In genomic region chr1:21282020-21282419, GRCh38 we compare ENCODE assay signal across 8 cellular contexts. TPM values are rescaled to one million over a fixed set of nuclear protein-coding genes. Genes with fewer than 3 reads are reported as not detected.
A peak's percentile ranks its signal among the peaks of the same experiment; 100 is the strongest.
DNase-seq lines count a peak whose midpoint lies in the region; ATAC-seq and TF ChIP-seq lines count a peak whose summit lies in the region.
"Not testable (repeated sequence)": the region's sequence is repeated elsewhere in the genome, so short reads cannot be mapped to it uniquely, and the experiment has no call there.

No MANE protein-coding gene starts in this region.

- POLR2A ChIA-PET in WTC11 (lab: Charles Lee) = not testable (repeated sequence)

- peaks cover 26% of the 10 kb centered on the region for H3K36me3 Mint-ChIP-seq in CD4-positive, CD25-positive, alpha-beta regulatory T cell
- H3K36me3 Mint-ChIP-seq in WTC11; central memory CD8-positive, alpha-beta T cell (ENCODE audit: insufficient read depth): not testable (repeated sequence)
- H3K36me3 Mint-ChIP-seq in stimulated activated naive CD8-positive, alpha-beta T cell treated with anti-CD3 and anti-CD28 coated beads, Interleukin-15, Interleukin-2, amounts not matched to agents 100 ng/mL and 50 ng/mL, for 24 hours (ENCODE audit: low read depth) = peaks cover 65% of the 10 kb centered on the region

- H3K27ac ChIP-seq in CD4-positive, CD25-positive, alpha-beta regulatory T cell (ENCODE audit: insufficient read depth, low read length, poor library complexity, severe bottlenecking) = not testable (repeated sequence)
- H3K27ac ChIP-seq in adrenal gland (peak overlapping the region in 3 of 5 donors; percentile 78 to 93 (median 88)), left ventricle myocardium inferior (replicated peaks) (peak overlapping the region; percentile 95), lower lobe of right lung (peak overlapping the region; percentile 94), upper lobe of left lung (peak overlapping the region in 3 of 4 donors; percentile 26 to 91 (median 86))

- peaks cover 37% of the 10 kb centered on the region for H3K36me3 ChIP-seq in CD4-positive, CD25-positive, alpha-beta regulatory T cell (ENCODE audit: control insufficient read depth, insufficient read depth, low read length)
- not testable (repeated sequence) for H3K36me3 ChIP-seq in adrenal gland (replicated peaks in 1 of 2); lower lobe of right lung; upper lobe of left lung
- H3K36me3 ChIP-seq in left ventricle myocardium inferior = peaks cover 14% of the 10 kb centered on the region

- peaks cover 37% of the 10 kb centered on the region for H3K4me1 ChIP-seq in CD4-positive, CD25-positive, alpha-beta regulatory T cell (ENCODE audit: control insufficient read depth, insufficient read depth, low read length, poor library complexity, severe bottlenecking)
- H3K4me1 ChIP-seq in adrenal gland (replicated peaks in 1 of 2) (peaks cover 28 to 74% of the 10 kb centered on the region in 2 donors), left ventricle myocardium inferior (peaks cover 61% of the 10 kb centered on the region), lower lobe of right lung (peaks cover 66% of the 10 kb centered on the region), upper lobe of left lung (peaks cover 51 to 56% (median 53%) of the 10 kb centered on the region in 4 donors)

- H3K27me3 ChIP-seq in CD4-positive, CD25-positive, alpha-beta regulatory T cell (ENCODE audit: control insufficient read depth, insufficient read depth, low read length); adrenal gland; left ventricle myocardium inferior (ENCODE audit: low read depth); lower lobe of right lung (ENCODE audit: low read depth); upper lobe of left lung: not testable (repeated sequence)

- not testable (repeated sequence) for TF ChIP-seq POLR2A in adrenal gland (IDR thresholded peaks at IDR 0.05); upper lobe of left lung (IDR thresholded peaks at IDR 0.05)

- ATAC-seq in CD4-positive, CD25-positive, alpha-beta regulatory T cell (ENCODE audit: low read depth in 2 of 2); WTC11; central memory CD8-positive, alpha-beta T cell (replicated peaks; ENCODE audit: extremely low read depth, poor library complexity, severe bottlenecking); lower lobe of right lung; upper lobe of left lung (ENCODE audit: low FRiP score in 2 of 2): not testable (repeated sequence)

- DNase-seq in CD4-positive, CD25-positive, alpha-beta regulatory T cell; WTC11 (ENCODE audit: low spot score); adrenal gland; central memory CD8-positive, alpha-beta T cell (ENCODE audit: low spot score in 2 of 2); left ventricle myocardium inferior; lower lobe of right lung; upper lobe of left lung: not testable (repeated sequence)

- peaks cover 12 to 62% (median 28%) of the 10 kb centered on the region in 4 donors for H3K4me1 Mint-ChIP-seq in CD4-positive, CD25-positive, alpha-beta regulatory T cell
- peaks cover 31% of the 10 kb centered on the region for H3K4me1 Mint-ChIP-seq in WTC11
- peaks cover 42% of the 10 kb centered on the region for H3K4me1 Mint-ChIP-seq in central memory CD8-positive, alpha-beta T cell
- peaks cover 81% of the 10 kb centered on the region for H3K4me1 Mint-ChIP-seq in stimulated activated naive CD8-positive, alpha-beta T cell treated with anti-CD3 and anti-CD28 coated beads, Interleukin-15, Interleukin-2, amounts not matched to agents 100 ng/mL and 50 ng/mL, for 24 hours (ENCODE audit: low read depth)

- H3K4me3 ChIP-seq in CD4-positive, CD25-positive, alpha-beta regulatory T cell (ENCODE audit: low read depth, low read length); adrenal gland; left ventricle myocardium inferior; lower lobe of right lung; upper lobe of left lung: not testable (repeated sequence)

- not testable (repeated sequence) for H3K27me3 Mint-ChIP-seq in CD4-positive, CD25-positive, alpha-beta regulatory T cell; WTC11 (ENCODE audit: low read depth); central memory CD8-positive, alpha-beta T cell; stimulated activated naive CD8-positive, alpha-beta T cell treated with anti-CD3 and anti-CD28 coated beads, Interleukin-15, Interleukin-2, amounts not matched to agents 100 ng/mL and 50 ng/mL, for 24 hours

- not testable (repeated sequence) for TF ChIP-seq EP300 in upper lobe of left lung (IDR thresholded peaks at IDR 0.05)

- CTCF ChIA-PET in WTC11 (lab: Charles Lee) = interaction anchor here (0.6 to 6.9 kb wide), 3 partner anchors 13 to 88 kb away, joined by 3 to 83 read pairs (median 4); no protein-coding TSS in a partner anchor

- peak overlapping the region in 2 of 3 donors; percentile 89 to 99 for H3K27ac Mint-ChIP-seq in CD4-positive, CD25-positive, alpha-beta regulatory T cell
- H3K27ac Mint-ChIP-seq in WTC11 = not testable (repeated sequence)
- peak overlapping the region; percentile 85 for H3K27ac Mint-ChIP-seq in central memory CD8-positive, alpha-beta T cell (ENCODE audit: low read depth)
- H3K27ac Mint-ChIP-seq in stimulated activated naive CD8-positive, alpha-beta T cell treated with anti-CD3 and anti-CD28 coated beads, Interleukin-15, Interleukin-2, amounts not matched to agents 100 ng/mL and 50 ng/mL, for 24 hours = peak overlapping the region; percentile 85

- not testable (repeated sequence) for H3K9me3 ChIP-seq in CD4-positive, CD25-positive, alpha-beta regulatory T cell (ENCODE audit: control insufficient read depth in 2 of 2, low read length in 2 of 2); adrenal gland (replicated peaks in 1 of 3); left ventricle myocardium inferior (replicated peaks); lower lobe of right lung; upper lobe of left lung

- not testable (repeated sequence) for H3K9me3 Mint-ChIP-seq in CD4-positive, CD25-positive, alpha-beta regulatory T cell; WTC11; central memory CD8-positive, alpha-beta T cell; stimulated activated naive CD8-positive, alpha-beta T cell treated with anti-CD3 and anti-CD28 coated beads, Interleukin-15, Interleukin-2, amounts not matched to agents 100 ng/mL and 50 ng/mL, for 24 hours

- intact Hi-C loops in adrenal gland (cut with DNase I); left ventricle myocardium inferior (cut with micrococcal nuclease); lower lobe of right lung (cut with DNase I): not testable (repeated sequence)

- H3K4me3 Mint-ChIP-seq in CD4-positive, CD25-positive, alpha-beta regulatory T cell; WTC11; central memory CD8-positive, alpha-beta T cell; stimulated activated naive CD8-positive, alpha-beta T cell treated with anti-CD3 and anti-CD28 coated beads, Interleukin-15, Interleukin-2, amounts not matched to agents 100 ng/mL and 50 ng/mL, for 24 hours: not testable (repeated sequence)

- not testable (repeated sequence) for TF ChIP-seq CTCF in WTC11 (IDR thresholded peaks at IDR 0.05); adrenal gland (IDR thresholded peaks at IDR 0.05); left ventricle myocardium inferior (IDR thresholded peaks at IDR 0.05; ENCODE audit: borderline replicate concordance); lower lobe of right lung (IDR thresholded peaks at IDR 0.05); upper lobe of left lung (IDR thresholded peaks at IDR 0.05)

- WGBS in adrenal gland, 4 donors = 98 to 100% (median 99%) methylated on average over 4 of the region's 4 CpGs
- 94 to 98% methylated on average over 4 of the region's 4 CpGs for WGBS in upper lobe of left lung, 2 donors

TF ChIP-seq in WTC11, 78 proteins besides CTCF, POLR2A, EP300 and RAD21:
- TF ChIP-seq ZNF121 (CRISPR knock-in tag; IDR thresholded peaks at IDR 0.05) = peak; percentile 73; the same call in 1 of the 2 replicates
- 0 out of 2 replicates have a peak, but pooled peaks have one; percentile 23 for TF ChIP-seq GTF2I (CRISPR knock-in tag; conservative IDR thresholded peaks at IDR 0.05)

RNA-seq across cellular contexts. Expression of gene ECE1, which starts 8.2 kb away (rescaled TPM):
- total RNA-seq in CD4-positive, CD25-positive, alpha-beta regulatory T cell = 140 TPM
- 10 to 100 TPM; 25.7 to 32.3 (median 27.7) TPM for polyA plus RNA-seq in CD4-positive, CD25-positive, alpha-beta regulatory T cell
- total RNA-seq in WTC11 (2021) (40.6 to 45.0 TPM (median 42.0 TPM) in 3 replicates), adrenal gland (100 to 1,000 TPM; 173 to 588 (median 259) TPM), left ventricle myocardium inferior (54.7 TPM), lower lobe of right lung (90.9 TPM), upper lobe of left lung (100 to 1,000 TPM in 1 of 6 donors, 10 to 100 TPM in 5; 55.8 to 120 (median 74.8) TPM)
- polyA plus RNA-seq in adrenal gland = 100 to 1,000 TPM; 150 to 327 (median 176) TPM
